19 cellular contexts compared by ENCODE assay signal in genomic region chr3:115615001-115615447, GRCh38. TPM values are rescaled to one million over a fixed set of nuclear protein-coding genes. Genes with fewer than 3 reads are reported as not detected.
DNase-seq lines count a peak whose midpoint lies in the region; ATAC-seq and TF ChIP-seq lines count a peak whose summit lies in the region.
"Had no signal": no experiment of that assay in that cellular context is flagged by ENCODE, and none has a peak within 500 bp of the region (broad histone marks: within the 10 kb centered on the region; RNA-seq: fewer than 3 reads in every experiment).

No MANE protein-coding gene starts in this region.

- intact Hi-C loops in vagina (cut with DNase I) = no loop called here

- H3K27ac ChIP-seq in vagina = no peak overlapping the region
- H3K27ac ChIP-seq: BLaER1 treated with 17β-estradiol and CSF1 and Interleukin-3, amounts not matched to agents 10 nM and 100 nM; dorsolateral prefrontal cortex; right atrium auricular region had no signal

- TF ChIP-seq POLR2A in vagina (IDR thresholded peaks at IDR 0.05) = no peak

- H3K4me3 ChIP-seq in foreskin fibroblast (ENCODE audit: low read depth in 1 of 2, low read length in 2 of 2) (no peak overlapping the region), vagina (no peak overlapping the region)
- H3K4me3 ChIP-seq: BLaER1 treated with 17β-estradiol and CSF1 and Interleukin-3, amounts not matched to agents 10 nM and 100 nM; dorsolateral prefrontal cortex; right atrium auricular region had no signal

- no peaks in the 10 kb centered on the region for H3K36me3 ChIP-seq in vagina
- H3K36me3 ChIP-seq: BLaER1 treated with 17β-estradiol and CSF1 and Interleukin-3, amounts not matched to agents 10 nM and 100 nM; right atrium auricular region had no signal

- no peaks in the 10 kb centered on the region for H3K27me3 ChIP-seq in vagina
- H3K27me3 ChIP-seq: BLaER1 treated with 17β-estradiol and CSF1 and Interleukin-3, amounts not matched to agents 10 nM and 100 nM; right atrium auricular region had no signal

- no peaks in the 10 kb centered on the region for H3K9me3 ChIP-seq in vagina
- H3K9me3 ChIP-seq: BLaER1 treated with 17β-estradiol and CSF1 and Interleukin-3, amounts not matched to agents 10 nM and 100 nM; right atrium auricular region had no signal

- DNase-seq in HT-29 (ENCODE audit: low spot score) (peak; percentile 30), SW480 (ENCODE audit: low spot score) (peak; percentile 97), foreskin fibroblast (peak; percentile 2 to 19), non-pigmented ciliary epithelial cell (ENCODE audit: low read depth) (peak; percentile 27), vagina (ENCODE audit: extremely low spot score in 2 of 2) (no peak)
- no peak for DNase-seq in stimulated activated CD4-positive, alpha-beta T cell treated with anti-CD3 and anti-CD28 coated beads, Interleukin-2, amount 100 ng/mL, for 24 hours
- no peak for DNase-seq in activated T-cell treated with anti-CD3 and anti-CD28 coated beads, Interleukin-2, amount 50 U/mL, for 1 hour
- DNase-seq: aorta; naive thymus-derived CD8-positive, alpha-beta T cell; NCI-H1694 treated with DMSO at 0.1 percent for 48 hours; NCI-H748 treated with DMSO at 0.1 percent for 48 hours; stimulated activated CD4-positive, alpha-beta T cell treated with anti-CD3 and anti-CD28 coated beads, Interleukin-4, amount 100 ng/mL, for 4 hours; T-helper 9 cell had no signal

- no peaks in the 10 kb centered on the region for H3K4me1 ChIP-seq in vagina
- H3K4me1 ChIP-seq: right atrium auricular region had no signal

- ATAC-seq in HG03457 (IDR thresholded peaks at IDR 0.05; ENCODE audit: unreplicated experiment) = no peak
- ATAC-seq: naive thymus-derived CD8-positive, alpha-beta T cell; Right ventricle myocardium inferior; stimulated activated memory B cell treated with anti-CD40 and anti-IgM and Interleukin-4, amounts not matched to agents 10 μg/mL and 1 μg/mL and 100 μg/mL, for 72 hours had no signal

- TF ChIP-seq CTCF in foreskin fibroblast (IDR thresholded peaks at IDR 0.05; ENCODE audit: low read depth, low read length) (no peak), vagina (IDR thresholded peaks at IDR 0.05) (no peak)

RNA-seq across cellular contexts. Expression of gene GAP43, which starts 8.3 kb away (rescaled TPM):
- total RNA-seq in HT-29 (2014; rRNA removed; shearing (Covaris generic)) = not detected in 2 replicates
- total RNA-seq in vagina = 4.9 TPM
- total RNA-seq: naive thymus-derived CD8-positive, alpha-beta T cell had no signal

Comparison
In these comparisons a context has a peak if more than half of its experiments do, and no peak if none do; other contexts are left out.
1. DNase-seq: peak in HT-29 (single experiment), SW480 (single experiment), foreskin fibroblast (2 of 2) and non-pigmented ciliary epithelial cell (single experiment); none in stimulated activated CD4-positive, alpha-beta T cell treated with anti-CD3 and anti-CD28 coated beads, Interleukin-2, amount 100 ng/mL, for 24 hours (0 of 2), activated T-cell treated with anti-CD3 and anti-CD28 coated beads, Interleukin-2, amount 50 U/mL, for 1 hour (single experiment) and vagina (0 of 2).